Comparison of ENCODE assay signal across 8 cellular contexts in the genomic region with DNA sequence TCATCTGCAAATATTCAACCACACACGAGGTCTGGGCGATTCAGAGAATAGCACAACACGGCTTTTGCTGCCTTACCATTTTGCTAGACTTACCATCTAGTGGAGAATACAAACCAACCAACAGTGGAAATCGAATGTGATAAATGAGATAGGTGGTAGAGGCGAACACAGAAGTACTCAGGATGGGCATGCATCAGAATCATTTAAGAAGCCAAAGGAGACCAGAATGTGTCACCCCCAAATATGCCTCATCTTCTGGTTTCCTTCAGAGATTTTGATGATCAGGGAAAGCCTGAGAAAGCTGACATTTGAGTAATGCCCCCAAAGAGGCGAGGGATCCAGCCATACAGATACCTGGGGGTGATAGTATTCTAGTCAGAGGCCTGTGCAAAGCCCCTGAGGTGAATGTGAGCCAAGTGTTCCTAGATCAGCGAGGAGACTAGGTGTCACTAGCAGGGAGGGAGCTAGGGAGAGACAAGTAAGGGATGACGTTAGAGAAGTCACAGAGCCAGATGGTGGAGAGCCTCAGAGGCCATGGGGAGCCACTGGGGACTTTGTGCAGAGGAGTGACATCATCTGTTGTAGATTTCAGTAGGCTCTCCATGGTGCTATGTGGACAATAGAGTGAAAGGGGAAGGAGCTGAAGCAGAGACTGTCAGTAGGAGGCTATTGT. TPM values are rescaled to one million over a fixed set of nuclear protein-coding genes. Genes with fewer than 3 reads are reported as not detected.
A peak's percentile ranks its signal among the peaks of the same experiment; 100 is the strongest.
DNase-seq lines count a peak whose midpoint lies in the region; ATAC-seq and TF ChIP-seq lines count a peak whose summit lies in the region.

No MANE protein-coding gene starts in this region.

- H3K27ac ChIP-seq in BLaER1 (peak overlapping the region; percentile 89), GM23248 (peak overlapping the region; percentile 89), gastroesophageal sphincter (peak overlapping the region in 3 of 4 donors; percentile 83 to 93 (median 85)), subcutaneous abdominal adipose tissue (ENCODE audit: low read depth, low read length) (peak overlapping the region; percentile 80)

- no peak for TF ChIP-seq EP300 in gastroesophageal sphincter (IDR thresholded peaks at IDR 0.05)

- peaks cover 50% of the 10 kb centered on the region for H3K4me1 Mint-ChIP-seq in T-helper 2 cell treated with Interferon-gamma antibody and Interleukin-4, amounts not matched to agents 5 μg/mL and 100 μg/mL, for 36 hours (ENCODE audit: low read depth)

- peaks cover 24% of the 10 kb centered on the region for H3F3A ChIP-seq in GM23248 (ENCODE audit: insufficient read depth)

- TF ChIP-seq CTCF in gastroesophageal sphincter (IDR thresholded peaks at IDR 0.05): no peak

- peak overlapping the region; percentile 97 for H3K27ac Mint-ChIP-seq in T-helper 2 cell treated with Interferon-gamma antibody and Interleukin-4, amounts not matched to agents 5 μg/mL and 100 μg/mL, for 36 hours

- no peaks in the 10 kb centered on the region for H3K9me3 Mint-ChIP-seq in T-helper 2 cell treated with Interferon-gamma antibody and Interleukin-4, amounts not matched to agents 5 μg/mL and 100 μg/mL, for 36 hours

- no peaks in the 10 kb centered on the region for H3K9me2 ChIP-seq in GM23248 (ENCODE audit: insufficient read depth)

- DNase-seq in GM23248 (no peak), AG08396 (ENCODE audit: low spot score) (no peak), SHP77 treated with DMSO at 0.1 percent for 48 hours (lab: John Stamatoyannopoulos, UW) (no peak)
- DNase-seq in T-helper 2 cell treated with Interferon-gamma antibody and Interleukin-4, amounts not matched to agents 5 μg/mL and 100 μg/mL, for 36 hours (ENCODE audit: low spot score): peak; percentile 54

- H3K27me3 ChIP-seq in BLaER1: no peaks in the 10 kb centered on the region
- H3K27me3 ChIP-seq in GM23248 (replicated peaks; ENCODE audit: insufficient read depth): no peaks in the 10 kb centered on the region
- H3K27me3 ChIP-seq in gastroesophageal sphincter: no peaks in the 10 kb centered on the region
- peaks cover 0 to 3% (median 0%) of the 10 kb centered on the region in 5 donors for H3K27me3 ChIP-seq in subcutaneous abdominal adipose tissue (ENCODE audit: control insufficient read depth in 5 of 5, insufficient read depth in 4 of 5, low read length in 5 of 5)

- H3K9me3 ChIP-seq in BLaER1: 0 out of 2 replicates have a peak, but pooled peaks cover 7% of the 10 kb centered on the region
- H3K9me3 ChIP-seq in GM23248 (ENCODE audit: low read depth): peaks cover 3% of the 10 kb centered on the region
- H3K9me3 ChIP-seq in gastroesophageal sphincter: no peaks in the 10 kb centered on the region
- H3K9me3 ChIP-seq in subcutaneous abdominal adipose tissue (ENCODE audit: control insufficient read depth in 5 of 5, low read length in 5 of 5): peaks cover 0 to 9% (median 6%) of the 10 kb centered on the region in 5 donors

- H3K4me3 ChIP-seq in BLaER1: no peak overlapping the region
- peak overlapping the region; percentile 81; the same call in 1 of the 2 replicates for H3K4me3 ChIP-seq in GM23248
- H3K4me3 ChIP-seq in gastroesophageal sphincter: no peak overlapping the region
- H3K4me3 ChIP-seq in subcutaneous abdominal adipose tissue (ENCODE audit: low read depth in 1 of 5, low read length in 5 of 5): no peak overlapping the region

- peaks cover 27% of the 10 kb centered on the region for H3K79me2 ChIP-seq in GM23248 (ENCODE audit: insufficient read depth)

- 94 to 97% methylated on average over 5 to 8 of the region's 8 CpGs for WGBS in GM23248 (ENCODE audit: low coverage in 1 of 2, low lambda C conversion rate in 2 of 2, missing lambda C conversion rate in 2 of 2), 2 experiments
- 56 to 59% methylated on average over 4 to 7 of the region's 8 CpGs for WGBS in gastroesophageal sphincter (ENCODE audit: low coverage in 1 of 2), 2 donors

- H4K20me1 ChIP-seq in BLaER1 (no peaks in the 10 kb centered on the region), GM23248 (ENCODE audit: insufficient read depth) (no peaks in the 10 kb centered on the region)

- H2AFZ ChIP-seq in GM23248: no peak overlapping the region

- H3K9ac ChIP-seq in BLaER1 (peak overlapping the region; percentile 82), GM23248 (peak overlapping the region; percentile 91), subcutaneous abdominal adipose tissue (ENCODE audit: low read length in 5 of 5) (no peak overlapping the region)

- no peaks in the 10 kb centered on the region for H3K36me3 ChIP-seq in BLaER1
- H3K36me3 ChIP-seq in GM23248 (ENCODE audit: low read depth): no peaks in the 10 kb centered on the region
- no peaks in the 10 kb centered on the region for H3K36me3 ChIP-seq in gastroesophageal sphincter
- no peaks in the 10 kb centered on the region for H3K36me3 ChIP-seq in subcutaneous abdominal adipose tissue (ENCODE audit: control insufficient read depth in 5 of 5, insufficient read depth in 5 of 5, low read length in 5 of 5)

- H3K4me1 ChIP-seq in BLaER1: peaks cover 40% of the 10 kb centered on the region
- peaks cover 7% of the 10 kb centered on the region; the same call in 1 of the 2 replicates for H3K4me1 ChIP-seq in GM23248 (ENCODE audit: insufficient read depth)
- peaks cover 0 to 31% (median 5%) of the 10 kb centered on the region in 3 donors for H3K4me1 ChIP-seq in gastroesophageal sphincter
- peaks cover 0 to 21% (median 11%) of the 10 kb centered on the region in 5 donors for H3K4me1 ChIP-seq in subcutaneous abdominal adipose tissue (ENCODE audit: control insufficient read depth in 5 of 5, insufficient read depth in 5 of 5, low read length in 5 of 5)

- ATAC-seq in gastroesophageal sphincter (no peak), GM21619 (IDR thresholded peaks at IDR 0.05; ENCODE audit: unreplicated experiment) (no peak)

- no peak for TF ChIP-seq POLR2A in gastroesophageal sphincter (IDR thresholded peaks at IDR 0.05)

- H3K36me3 Mint-ChIP-seq in T-helper 2 cell treated with Interferon-gamma antibody and Interleukin-4, amounts not matched to agents 5 μg/mL and 100 μg/mL, for 36 hours (ENCODE audit: low read depth): peaks cover 21% of the 10 kb centered on the region

- no peaks in the 10 kb centered on the region for H3K27me3 Mint-ChIP-seq in T-helper 2 cell treated with Interferon-gamma antibody and Interleukin-4, amounts not matched to agents 5 μg/mL and 100 μg/mL, for 36 hours (ENCODE audit: low read depth)

- H3K4me3 Mint-ChIP-seq in T-helper 2 cell treated with Interferon-gamma antibody and Interleukin-4, amounts not matched to agents 5 μg/mL and 100 μg/mL, for 36 hours: peak overlapping the region; percentile 94

- peak overlapping the region; percentile 73 for H3K4me2 ChIP-seq in BLaER1
- peak overlapping the region; percentile 92 for H3K4me2 ChIP-seq in GM23248 (ENCODE audit: unreplicated experiment)

- in situ Hi-C loops in GM23248 (cut with MboI): no loop called here

RNA-seq across cellular contexts. Expression of gene MTMR1, which starts 1.7 kb away (rescaled TPM):
- 12.8 and 15.8 TPM in 2 replicates for total RNA-seq in GM23248 (2014; rRNA removed; shearing (Covaris generic))
- 2.7 and 3.7 TPM in 2 replicates for polyA plus RNA-seq in GM23248 (2016; fragmentation: Nextera tagmentation; extraction: Ambion mirVana)
- 10 to 100 TPM; 17.3 to 26.1 (median 21.5) TPM for total RNA-seq in gastroesophageal sphincter

Comparison
In these comparisons a context has a peak if more than half of its experiments do, and no peak if none do; other contexts are left out.
1. H3K9ac ChIP-seq: peak in BLaER1 (single experiment) and GM23248 (single experiment); none in subcutaneous abdominal adipose tissue (0 of 5).
2. Peak in every context shown above with its lines, with median percentiles within 50 percentile points of each other: H3K27ac ChIP-seq.